ENCODE assay signal across 6 cellular contexts in genomic region chr15:58323346-58323745, GRCh38.
A peak's percentile ranks its signal among the peaks of the same experiment; 100 is the strongest.
DNase-seq lines count a peak whose midpoint lies in the region; FAIRE-seq and TF ChIP-seq lines count a peak whose summit lies in the region.
"Not testable (repeated sequence)": the region's sequence is repeated elsewhere in the genome, so short reads cannot be mapped to it uniquely, and the experiment has no call there.

No MANE protein-coding gene starts in this region.

- peak; percentile 24 for DNase-seq in AG10803 (ENCODE audit: low read depth)
- peak; percentile 52 for DNase-seq in LNCaP clone FGC (ENCODE audit: low read depth)
- peak; percentile 20 for DNase-seq in adipocyte (ENCODE audit: low read depth)
- DNase-seq in fibroblast of villous mesenchyme (ENCODE audit: low read depth): peak; percentile 94

- not testable (repeated sequence) for H3K4me1 ChIP-seq in adipocyte (ENCODE audit: control insufficient read depth, insufficient read depth, low read length)
- peaks cover 19 to 23% of the 10 kb centered on the region in 2 experiments for H3K4me1 ChIP-seq in neutrophil (ENCODE audit: control insufficient read depth in 1 of 2, insufficient read depth in 1 of 2, low read depth in 1 of 2, low read length in 1 of 2)

- not testable (repeated sequence) for H3K4me3 ChIP-seq in AG10803 (ENCODE audit: low read length); LNCaP clone FGC (ENCODE audit: low read depth, low read length); adipocyte (ENCODE audit: low read length); fibroblast of villous mesenchyme (ENCODE audit: low read depth, low read length); neutrophil (ENCODE audit: low read depth in 1 of 2, low read length in 1 of 2)

- not testable (repeated sequence) for TF ChIP-seq CTCF in AG10803 (conservative IDR thresholded peaks at IDR 0.05; ENCODE audit: low read length); LNCaP clone FGC (IDR thresholded peaks at IDR 0.05; ENCODE audit: control insufficient read depth, extremely low read depth, insufficient read depth); fibroblast of villous mesenchyme (IDR thresholded peaks at IDR 0.05; ENCODE audit: insufficient read depth, low read depth, low read length); neutrophil (IDR thresholded peaks at IDR 0.05)

- FAIRE-seq in endometrium (lab: Jason Lieb, UNC): peak; percentile 84

- H3K27me3 ChIP-seq in adipocyte (replicated peaks; ENCODE audit: control insufficient read depth, insufficient read depth, low read length); neutrophil: not testable (repeated sequence)

- H3K27ac ChIP-seq in neutrophil: peak overlapping the region; percentile 50

- H3K9me3 ChIP-seq in adipocyte (ENCODE audit: control insufficient read depth, low read length); neutrophil: not testable (repeated sequence)

- not testable (repeated sequence) for H3K36me3 ChIP-seq in adipocyte (ENCODE audit: control insufficient read depth, insufficient read depth, low read length, severe bottlenecking); neutrophil

- not testable (repeated sequence) for H3K9ac ChIP-seq in adipocyte (ENCODE audit: low read length)

Comparison
In these comparisons a context has a peak if more than half of its experiments do, and no peak if none do; other contexts are left out.
1. DNase-seq: peak in every context shown above with its lines; median percentile 94 in fibroblast of villous mesenchyme; 52 in LNCaP clone FGC; 24 in AG10803; 20 in adipocyte.